In the genomic region with DNA sequence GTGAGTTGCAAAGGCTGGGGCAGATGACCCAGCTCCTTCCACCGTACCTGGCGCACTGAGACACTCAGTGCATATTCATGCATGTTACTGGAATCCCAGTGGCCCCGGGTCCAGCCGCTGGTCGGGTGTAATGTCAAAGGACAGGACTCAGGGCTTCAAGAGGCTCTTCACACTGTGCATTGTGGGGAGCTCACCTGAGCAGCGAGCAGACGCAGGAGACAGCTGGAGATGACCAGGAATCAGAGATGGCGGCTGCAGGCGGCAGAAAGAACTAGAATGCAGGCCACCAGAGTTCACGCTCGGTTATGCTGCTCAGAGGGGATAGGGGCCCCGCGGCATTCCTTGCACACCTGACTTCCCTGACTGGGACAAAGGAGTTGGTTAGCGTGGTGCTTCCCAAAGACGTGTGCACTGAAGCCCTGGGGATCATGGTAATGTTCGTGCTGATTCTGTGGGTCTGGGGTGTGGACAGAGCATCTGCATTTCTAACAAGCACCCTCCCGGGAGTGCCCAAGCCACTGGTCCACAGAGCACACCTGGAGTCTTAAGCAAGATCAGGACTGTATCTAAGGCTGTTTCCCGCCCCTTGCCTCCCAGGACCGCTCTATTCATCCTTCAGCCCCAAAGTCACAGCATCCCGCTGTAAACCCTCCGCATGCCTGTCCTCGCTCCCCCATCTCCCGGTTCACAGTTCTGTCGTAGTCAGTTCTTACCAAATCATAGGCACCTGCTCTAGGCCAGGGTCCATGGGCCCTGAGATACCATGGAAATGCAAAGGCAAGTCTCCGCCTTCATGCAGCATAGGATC, we compare ENCODE assay signal across 17 cellular contexts.
"Had no signal": no experiment of that assay in that cellular context is flagged by ENCODE, and none has a peak within 500 bp of the region (broad histone marks: within the 10 kb centered on the region; RNA-seq: fewer than 3 reads in every experiment).

No MANE protein-coding gene starts in this region.

- H3K27me3 Mint-ChIP-seq: activated CD4-positive, alpha-beta T cell treated with anti-CD3 and anti-CD28 coated beads, Interleukin-2, amount 10 ng/mL, durations not matched to agents 7 days and 5 days; effector memory CD8-positive, alpha-beta T cell had no signal

- H3K27me3 ChIP-seq: heart left ventricle, tibial nerve had no signal

- DNase-seq: activated CD4-positive, alpha-beta T cell treated with anti-CD3 and anti-CD28 coated beads, Interleukin-2, amount 10 ng/mL, durations not matched to agents 7 days and 5 days; amygdala; cerebellar nuclear complex; dermis blood vessel endothelial cell; effector memory CD8-positive, alpha-beta T cell; foreskin melanocyte; left cardiac atrium; lower lobe of right lung; stimulated activated CD4-positive, alpha-beta T cell treated with anti-CD3 and anti-CD28 coated beads, Interleukin-2, amount 100 ng/mL, for 48 hours; stimulated activated naive CD4-positive, alpha-beta T cell had no signal

- H3K4me1 Mint-ChIP-seq: brain had no signal

- ATAC-seq: activated naive CD4-positive, alpha-beta T cell treated with anti-CD3 and anti-CD28 coated beads, Interleukin-2, amount 50 U/mL, for 72 hours; effector memory CD8-positive, alpha-beta T cell; heart left ventricle; left cardiac atrium had no signal

- H3K4me3 ChIP-seq: heart left ventricle, lower lobe of right lung, SK-N-MC, tibial nerve had no signal

- H3K27ac Mint-ChIP-seq: activated T-helper 2 cell treated with anti-CD3 and anti-CD28 coated beads, Interferon-gamma antibody, Interleukin-2, Interleukin-4, amounts not matched to agents 10 μg/mL and 5 μg/mL and 100 μg/mL, durations not matched to agents 14 hours and 24 hours and 36 hours; brain had no signal

- H3K9me3 Mint-ChIP-seq: activated CD4-positive, alpha-beta T cell treated with anti-CD3 and anti-CD28 coated beads, Interleukin-2, amount 10 ng/mL, durations not matched to agents 7 days and 5 days; activated naive CD4-positive, alpha-beta T cell treated with anti-CD3 and anti-CD28 coated beads, Interleukin-2, amount 50 U/mL, for 72 hours; activated T-helper 2 cell treated with anti-CD3 and anti-CD28 coated beads, Interferon-gamma antibody, Interleukin-2, Interleukin-4, amounts not matched to agents 10 μg/mL and 5 μg/mL and 100 μg/mL, durations not matched to agents 14 hours and 24 hours and 36 hours; brain; effector memory CD8-positive, alpha-beta T cell had no signal

- H3K4me3 Mint-ChIP-seq: activated CD4-positive, alpha-beta T cell treated with anti-CD3 and anti-CD28 coated beads, Interleukin-2, amount 10 ng/mL, durations not matched to agents 7 days and 5 days; brain had no signal

- H3K27ac ChIP-seq: epithelial cell of prostate, SK-N-MC had no signal

- H3K9me3 ChIP-seq: heart left ventricle, lower lobe of right lung, tibial nerve had no signal
